Comparison of ENCODE assay signal across 1 cellular context in the genomic region with DNA sequence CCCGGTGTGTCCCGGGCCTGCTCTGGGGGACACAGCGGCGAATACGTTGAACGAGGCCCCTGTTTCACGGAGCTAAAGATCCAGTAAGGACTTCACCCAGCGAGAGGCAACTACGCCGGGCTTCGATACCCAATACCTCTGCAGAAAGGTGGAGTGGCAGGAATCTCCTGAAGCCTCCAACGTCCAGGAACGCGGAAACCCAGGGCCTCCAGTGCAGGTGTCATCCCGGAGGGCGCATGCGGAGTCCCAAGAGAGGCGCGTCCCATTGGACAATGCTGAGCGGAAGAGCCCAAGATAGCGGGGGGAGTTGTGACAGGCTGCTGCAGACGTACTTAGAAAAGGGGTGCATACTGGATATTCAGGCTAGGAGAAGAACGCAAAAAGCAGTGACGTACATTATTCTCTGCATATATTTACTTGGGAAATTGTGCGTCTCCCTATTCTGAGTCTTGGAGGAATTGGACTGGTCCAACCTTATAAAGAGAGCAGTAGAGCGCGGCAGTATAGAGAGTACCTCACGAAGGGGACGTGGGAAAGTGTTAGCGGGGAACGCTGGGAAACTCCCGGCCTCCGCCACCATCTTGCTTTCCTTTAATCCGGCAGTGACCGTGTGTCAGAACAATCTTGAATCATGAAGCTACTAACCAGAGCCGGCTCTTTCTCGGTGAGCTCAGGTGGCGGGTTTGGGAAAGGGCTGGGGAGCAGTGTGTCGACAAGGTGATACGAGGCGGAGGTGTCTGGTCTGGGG.
TF ChIP-seq lines count a peak whose summit lies in the region.

UQCRC2 (plus strand) TSS at position 569 of the 748 bp plus-strand sequence; CDS start at position 632, 63 bp downstream.

TF ChIP-seq in HepG2, 621 proteins besides CTCF, POLR2A, EP300 and RAD21 (continued from another document and continues in another):
- TF ChIP-seq, protein P1, sequence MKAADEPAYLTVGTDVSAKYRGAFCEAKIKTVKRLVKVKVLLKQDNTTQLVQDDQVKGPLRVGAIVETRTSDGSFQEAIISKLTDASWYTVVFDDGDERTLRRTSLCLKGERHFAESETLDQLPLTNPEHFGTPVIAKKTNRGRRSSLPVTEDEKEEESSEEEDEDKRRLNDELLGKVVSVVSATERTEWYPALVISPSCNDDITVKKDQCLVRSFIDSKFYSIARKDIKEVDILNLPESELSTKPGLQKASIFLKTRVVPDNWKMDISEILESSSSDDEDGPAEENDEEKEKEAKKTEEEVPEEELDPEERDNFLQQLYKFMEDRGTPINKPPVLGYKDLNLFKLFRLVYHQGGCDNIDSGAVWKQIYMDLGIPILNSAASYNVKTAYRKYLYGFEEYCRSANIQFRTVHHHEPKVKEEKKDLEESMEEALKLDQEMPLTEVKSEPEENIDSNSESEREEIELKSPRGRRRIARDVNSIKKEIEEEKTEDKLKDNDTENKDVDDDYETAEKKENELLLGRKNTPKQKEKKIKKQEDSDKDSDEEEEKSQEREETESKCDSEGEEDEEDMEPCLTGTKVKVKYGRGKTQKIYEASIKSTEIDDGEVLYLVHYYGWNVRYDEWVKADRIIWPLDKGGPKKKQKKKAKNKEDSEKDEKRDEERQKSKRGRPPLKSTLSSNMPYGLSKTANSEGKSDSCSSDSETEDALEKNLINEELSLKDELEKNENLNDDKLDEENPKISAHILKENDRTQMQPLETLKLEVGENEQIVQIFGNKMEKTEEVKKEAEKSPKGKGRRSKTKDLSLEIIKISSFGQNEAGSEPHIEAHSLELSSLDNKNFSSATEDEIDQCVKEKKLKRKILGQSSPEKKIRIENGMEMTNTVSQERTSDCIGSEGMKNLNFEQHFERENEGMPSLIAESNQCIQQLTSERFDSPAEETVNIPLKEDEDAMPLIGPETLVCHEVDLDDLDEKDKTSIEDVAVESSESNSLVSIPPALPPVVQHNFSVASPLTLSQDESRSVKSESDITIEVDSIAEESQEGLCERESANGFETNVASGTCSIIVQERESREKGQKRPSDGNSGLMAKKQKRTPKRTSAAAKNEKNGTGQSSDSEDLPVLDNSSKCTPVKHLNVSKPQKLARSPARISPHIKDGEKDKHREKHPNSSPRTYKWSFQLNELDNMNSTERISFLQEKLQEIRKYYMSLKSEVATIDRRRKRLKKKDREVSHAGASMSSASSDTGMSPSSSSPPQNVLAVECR (CRISPR knock-in tag; IDR thresholded peaks at IDR 0.05; ENCODE audit: borderline replicate concordance): peak; percentile 92; the same call in 1 of the 2 replicates
- TF ChIP-seq ZNF280D (CRISPR knock-in tag; IDR thresholded peaks at IDR 0.05): peak; percentile 56; the same call in 1 of the 2 replicates
- TF ChIP-seq ZNF770 (CRISPR knock-in tag; IDR thresholded peaks at IDR 0.05): peak; percentile 54
- TF ChIP-seq ZNF460 (CRISPR knock-in tag; IDR thresholded peaks at IDR 0.05; ENCODE audit: borderline replicate concordance): no peak
- TF ChIP-seq ZNF124 (CRISPR knock-in tag; IDR thresholded peaks at IDR 0.05): 0 out of 2 replicates have a peak, but pooled peaks have one; percentile 38
- TF ChIP-seq CC2D1A (CRISPR knock-in tag; IDR thresholded peaks at IDR 0.05): peak; percentile 95; the same call in 1 of the 2 replicates
- TF ChIP-seq, protein P2, sequence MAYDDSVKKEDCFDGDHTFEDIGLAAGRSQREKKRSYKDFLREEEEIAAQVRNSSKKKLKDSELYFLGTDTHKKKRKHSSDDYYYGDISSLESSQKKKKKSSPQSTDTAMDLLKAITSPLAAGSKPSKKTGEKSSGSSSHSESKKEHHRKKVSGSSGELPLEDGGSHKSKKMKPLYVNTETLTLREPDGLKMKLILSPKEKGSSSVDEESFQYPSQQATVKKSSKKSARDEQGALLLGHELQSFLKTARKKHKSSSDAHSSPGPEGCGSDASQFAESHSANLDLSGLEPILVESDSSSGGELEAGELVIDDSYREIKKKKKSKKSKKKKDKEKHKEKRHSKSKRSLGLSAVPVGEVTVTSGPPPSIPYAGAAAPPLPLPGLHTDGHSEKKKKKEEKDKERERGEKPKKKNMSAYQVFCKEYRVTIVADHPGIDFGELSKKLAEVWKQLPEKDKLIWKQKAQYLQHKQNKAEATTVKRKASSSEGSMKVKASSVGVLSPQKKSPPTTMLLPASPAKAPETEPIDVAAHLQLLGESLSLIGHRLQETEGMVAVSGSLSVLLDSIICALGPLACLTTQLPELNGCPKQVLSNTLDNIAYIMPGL (CRISPR knock-in tag; IDR thresholded peaks at IDR 0.05; ENCODE audit: borderline replicate concordance in 1 of 2, low read depth in 1 of 2): peak; percentile 80 to 91
- TF ChIP-seq, protein P3, sequence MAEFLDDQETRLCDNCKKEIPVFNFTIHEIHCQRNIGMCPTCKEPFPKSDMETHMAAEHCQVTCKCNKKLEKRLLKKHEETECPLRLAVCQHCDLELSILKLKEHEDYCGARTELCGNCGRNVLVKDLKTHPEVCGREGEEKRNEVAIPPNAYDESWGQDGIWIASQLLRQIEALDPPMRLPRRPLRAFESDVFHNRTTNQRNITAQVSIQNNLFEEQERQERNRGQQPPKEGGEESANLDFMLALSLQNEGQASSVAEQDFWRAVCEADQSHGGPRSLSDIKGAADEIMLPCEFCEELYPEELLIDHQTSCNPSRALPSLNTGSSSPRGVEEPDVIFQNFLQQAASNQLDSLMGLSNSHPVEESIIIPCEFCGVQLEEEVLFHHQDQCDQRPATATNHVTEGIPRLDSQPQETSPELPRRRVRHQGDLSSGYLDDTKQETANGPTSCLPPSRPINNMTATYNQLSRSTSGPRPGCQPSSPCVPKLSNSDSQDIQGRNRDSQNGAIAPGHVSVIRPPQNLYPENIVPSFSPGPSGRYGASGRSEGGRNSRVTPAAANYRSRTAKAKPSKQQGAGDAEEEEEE (CRISPR knock-in tag; IDR thresholded peaks at IDR 0.05; ENCODE audit: borderline replicate concordance): peak; percentile 81
- TF ChIP-seq ZBTB38 (CRISPR knock-in tag; IDR thresholded peaks at IDR 0.05): peak; percentile 85; the same call in 1 of the 2 replicates
- peak; percentile 99 for TF ChIP-seq BHLHE40 (IDR thresholded peaks at IDR 0.05; ENCODE audit: low read length)
- TF ChIP-seq ZNF550 (CRISPR knock-in tag; IDR thresholded peaks at IDR 0.05; ENCODE audit: borderline replicate concordance): no peak
- TF ChIP-seq KAT2B (IDR thresholded peaks at IDR 0.05; ENCODE audit: borderline replicate concordance, low read depth, low read length): no peak
- no peak for TF ChIP-seq ZNF326 (CRISPR knock-in tag; IDR thresholded peaks at IDR 0.05; ENCODE audit: borderline replicate concordance)
- TF ChIP-seq, protein P4, sequence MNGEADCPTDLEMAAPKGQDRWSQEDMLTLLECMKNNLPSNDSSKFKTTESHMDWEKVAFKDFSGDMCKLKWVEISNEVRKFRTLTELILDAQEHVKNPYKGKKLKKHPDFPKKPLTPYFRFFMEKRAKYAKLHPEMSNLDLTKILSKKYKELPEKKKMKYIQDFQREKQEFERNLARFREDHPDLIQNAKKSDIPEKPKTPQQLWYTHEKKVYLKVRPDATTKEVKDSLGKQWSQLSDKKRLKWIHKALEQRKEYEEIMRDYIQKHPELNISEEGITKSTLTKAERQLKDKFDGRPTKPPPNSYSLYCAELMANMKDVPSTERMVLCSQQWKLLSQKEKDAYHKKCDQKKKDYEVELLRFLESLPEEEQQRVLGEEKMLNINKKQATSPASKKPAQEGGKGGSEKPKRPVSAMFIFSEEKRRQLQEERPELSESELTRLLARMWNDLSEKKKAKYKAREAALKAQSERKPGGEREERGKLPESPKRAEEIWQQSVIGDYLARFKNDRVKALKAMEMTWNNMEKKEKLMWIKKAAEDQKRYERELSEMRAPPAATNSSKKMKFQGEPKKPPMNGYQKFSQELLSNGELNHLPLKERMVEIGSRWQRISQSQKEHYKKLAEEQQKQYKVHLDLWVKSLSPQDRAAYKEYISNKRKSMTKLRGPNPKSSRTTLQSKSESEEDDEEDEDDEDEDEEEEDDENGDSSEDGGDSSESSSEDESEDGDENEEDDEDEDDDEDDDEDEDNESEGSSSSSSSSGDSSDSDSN (CRISPR knock-in tag; IDR thresholded peaks at IDR 0.05): peak; percentile 77
- peak; percentile 89 for TF ChIP-seq FOXK1 (CRISPR knock-in tag; IDR thresholded peaks at IDR 0.05; ENCODE audit: borderline replicate concordance, low read depth)
- 0 out of 2 replicates have a peak, but pooled peaks have one; percentile 68 for TF ChIP-seq ZNF432 (CRISPR knock-in tag; IDR thresholded peaks at IDR 0.05; ENCODE audit: borderline replicate concordance)
- no peak; the same call in 1 of the 2 replicates for TF ChIP-seq FOXC1 (CRISPR knock-in tag; IDR thresholded peaks at IDR 0.05; ENCODE audit: borderline replicate concordance)
- no peak for TF ChIP-seq ZNF256 (CRISPR knock-in tag; conservative IDR thresholded peaks at IDR 0.05)
- TF ChIP-seq ZNF383 (CRISPR knock-in tag; IDR thresholded peaks at IDR 0.05; ENCODE audit: borderline replicate concordance): no peak
- TF ChIP-seq HNRNPK (IDR thresholded peaks at IDR 0.05; ENCODE audit: low read depth, low read length, poor library complexity, severe bottlenecking): no peak
- TF ChIP-seq, protein P5, sequence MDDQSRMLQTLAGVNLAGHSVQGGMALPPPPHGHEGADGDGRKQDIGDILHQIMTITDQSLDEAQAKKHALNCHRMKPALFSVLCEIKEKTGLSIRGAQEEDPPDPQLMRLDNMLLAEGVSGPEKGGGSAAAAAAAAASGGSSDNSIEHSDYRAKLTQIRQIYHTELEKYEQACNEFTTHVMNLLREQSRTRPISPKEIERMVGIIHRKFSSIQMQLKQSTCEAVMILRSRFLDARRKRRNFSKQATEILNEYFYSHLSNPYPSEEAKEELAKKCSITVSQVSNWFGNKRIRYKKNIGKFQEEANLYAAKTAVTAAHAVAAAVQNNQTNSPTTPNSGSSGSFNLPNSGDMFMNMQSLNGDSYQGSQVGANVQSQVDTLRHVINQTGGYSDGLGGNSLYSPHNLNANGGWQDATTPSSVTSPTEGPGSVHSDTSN (CRISPR knock-in tag; IDR thresholded peaks at IDR 0.05; ENCODE audit: borderline replicate concordance): peak; percentile 68; the same call in 1 of the 2 replicates
- TF ChIP-seq, protein P6, sequence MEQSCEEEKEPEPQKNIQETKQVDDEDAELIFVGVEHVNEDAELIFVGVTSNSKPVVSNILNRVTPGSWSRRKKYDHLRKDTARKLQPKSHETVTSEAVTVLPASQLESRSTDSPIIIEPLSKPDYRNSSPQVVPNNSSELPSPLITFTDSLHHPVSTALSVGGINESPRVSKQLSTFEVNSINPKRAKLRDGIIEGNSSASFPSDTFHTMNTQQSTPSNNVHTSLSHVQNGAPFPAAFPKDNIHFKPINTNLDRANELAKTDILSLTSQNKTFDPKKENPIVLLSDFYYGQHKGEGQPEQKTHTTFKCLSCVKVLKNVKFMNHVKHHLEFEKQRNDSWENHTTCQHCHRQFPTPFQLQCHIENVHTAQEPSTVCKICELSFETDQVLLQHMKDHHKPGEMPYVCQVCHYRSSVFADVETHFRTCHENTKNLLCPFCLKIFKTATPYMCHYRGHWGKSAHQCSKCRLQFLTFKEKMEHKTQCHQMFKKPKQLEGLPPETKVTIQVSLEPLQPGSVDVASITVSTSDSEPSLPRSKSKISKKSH (CRISPR knock-in tag; IDR thresholded peaks at IDR 0.05; ENCODE audit: borderline replicate concordance): peak; percentile 86; the same call in 1 of the 2 replicates
- peak; percentile 73; the same call in 1 of the 2 replicates for TF ChIP-seq ZNF720 (CRISPR knock-in tag; IDR thresholded peaks at IDR 0.05)
- TF ChIP-seq TFAP4 (IDR thresholded peaks at IDR 0.05; ENCODE audit: borderline replicate concordance, low read depth): peak; percentile 31; the same call in 1 of the 2 replicates
- no peak; the same call in 1 of the 2 replicates for TF ChIP-seq ZNF619 (CRISPR knock-in tag; IDR thresholded peaks at IDR 0.05)
- no peak; the same call in 1 of the 2 replicates for TF ChIP-seq ZNF775 (CRISPR knock-in tag; IDR thresholded peaks at IDR 0.05; ENCODE audit: borderline replicate concordance)
- peak; percentile 90 for TF ChIP-seq HOXA5 (CRISPR knock-in tag; IDR thresholded peaks at IDR 0.05)
- TF ChIP-seq MTF2 (CRISPR knock-in tag; IDR thresholded peaks at IDR 0.05; ENCODE audit: borderline replicate concordance): no peak; the same call in 1 of the 2 replicates
